In the genomic region with DNA sequence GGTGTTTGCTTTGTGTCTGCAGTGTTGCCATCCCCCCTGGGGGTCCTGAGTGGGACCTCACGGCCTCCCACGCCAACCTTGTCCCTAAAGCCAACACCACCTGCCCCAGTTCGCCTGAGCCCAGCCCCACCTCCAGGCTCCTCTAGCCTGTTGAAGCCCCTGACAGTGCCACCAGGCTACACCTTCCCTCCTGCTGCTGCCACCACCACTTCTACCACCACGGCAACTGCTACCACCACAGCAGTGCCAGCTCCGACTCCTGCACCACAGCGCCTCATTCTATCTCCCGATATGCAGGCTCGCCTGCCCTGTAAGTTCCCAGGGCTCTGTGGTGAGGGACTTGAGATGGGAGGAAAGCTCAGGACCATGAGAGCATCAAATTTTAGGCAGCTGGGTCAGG, we compare ENCODE assay signal across 21 cellular contexts.
"Had no signal": no experiment of that assay in that cellular context is flagged by ENCODE, and none has a peak within 500 bp of the region (broad histone marks: within the 10 kb centered on the region; RNA-seq: fewer than 3 reads in every experiment).

No MANE protein-coding gene starts in this region.

- H3K4me3 Mint-ChIP-seq: activated CD8-positive, alpha-beta T cell treated with anti-CD3 and anti-CD28 coated beads for 36 hours; activated naive CD8-positive, alpha-beta T cell treated with anti-CD3 and anti-CD28 coated beads, Interleukin-2, amount 10 ng/mL, durations not matched to agents 7 days and 5 days; endodermal cell; nephron; T-helper 1 cell treated with Interleukin-12 subunit alpha and Interleukin-12 subunit beta and Interleukin-4 antibody, amounts not matched to agents 30 μg/mL and 1 μg/mL, for 36 hours; type B pancreatic cell had no signal

- H3K27me3 ChIP-seq: hepatocyte, right atrium auricular region, suprapubic skin had no signal

- H3K4me1 Mint-ChIP-seq: endodermal cell, nephron had no signal

- DNase-seq: activated CD4-positive, alpha-beta T cell treated with anti-CD3 and anti-CD28 coated beads for 4 hours; activated CD8-positive, alpha-beta T cell treated with anti-CD3 and anti-CD28 coated beads for 36 hours; activated naive CD8-positive, alpha-beta T cell treated with anti-CD3 and anti-CD28 coated beads, Interleukin-2, amount 10 ng/mL, durations not matched to agents 7 days and 5 days; aorta; cerebellar nuclear complex; dermis blood vessel endothelial cell; endodermal cell; left ventricle myocardium superior; mesendoderm; nucleus accumbens; stimulated activated CD4-positive, alpha-beta T cell treated with anti-CD3 and anti-CD28 coated beads, Interleukin-15, amount 100 ng/mL, for 24 hours; stimulated activated CD4-positive, alpha-beta T cell treated with anti-CD3 and anti-CD28 coated beads, Interleukin-4, amount 100 ng/mL, for 1 hour; stimulated activated naive CD8-positive, alpha-beta T cell treated with anti-CD3 and anti-CD28 coated beads, Interleukin-15, Interleukin-2, amounts not matched to agents 100 U/mL and 50 U/mL, for 24 hours had no signal

- H3K27me3 Mint-ChIP-seq: activated CD8-positive, alpha-beta T cell treated with anti-CD3 and anti-CD28 coated beads for 36 hours; activated naive CD8-positive, alpha-beta T cell treated with anti-CD3 and anti-CD28 coated beads, Interleukin-2, amount 10 ng/mL, durations not matched to agents 7 days and 5 days; progenitor cell of endocrine pancreas; type B pancreatic cell had no signal

- H3K27ac Mint-ChIP-seq: activated CD8-positive, alpha-beta T cell treated with anti-CD3 and anti-CD28 coated beads for 36 hours; activated naive CD8-positive, alpha-beta T cell treated with anti-CD3 and anti-CD28 coated beads, Interleukin-2, amount 10 ng/mL, durations not matched to agents 7 days and 5 days; endodermal cell; nephron; progenitor cell of endocrine pancreas; T-helper 1 cell treated with Interleukin-12 subunit alpha and Interleukin-12 subunit beta and Interleukin-4 antibody, amounts not matched to agents 30 μg/mL and 1 μg/mL, for 36 hours; type B pancreatic cell had no signal

- ATAC-seq: activated CD8-positive, alpha-beta T cell treated with anti-CD3 and anti-CD28 coated beads for 36 hours; left ventricle myocardium superior; stimulated activated naive CD8-positive, alpha-beta T cell treated with anti-CD3 and anti-CD28 coated beads, Interleukin-15, Interleukin-2, amounts not matched to agents 100 U/mL and 50 U/mL, for 24 hours had no signal

- H3K9me3 ChIP-seq: right atrium auricular region, suprapubic skin had no signal

- H3K4me2 ChIP-seq: hepatocyte had no signal

- H3K9me3 Mint-ChIP-seq: activated CD8-positive, alpha-beta T cell treated with anti-CD3 and anti-CD28 coated beads for 36 hours; activated naive CD8-positive, alpha-beta T cell treated with anti-CD3 and anti-CD28 coated beads, Interleukin-2, amount 10 ng/mL, durations not matched to agents 7 days and 5 days; endodermal cell; nephron; T-helper 1 cell treated with Interleukin-12 subunit alpha and Interleukin-12 subunit beta and Interleukin-4 antibody, amounts not matched to agents 30 μg/mL and 1 μg/mL, for 36 hours; type B pancreatic cell had no signal

- H3K4me3 ChIP-seq: hepatocyte, right atrium auricular region, skin epidermis, suprapubic skin had no signal

- H3K27ac ChIP-seq: hepatocyte, right atrium auricular region, skin epidermis, suprapubic skin had no signal

- H2AFZ ChIP-seq: hepatocyte had no signal

- H3K4me1 ChIP-seq: right atrium auricular region, suprapubic skin had no signal
